ENCODE assay signal across 3 cellular contexts in genomic region chr18:65897292-65897691, GRCh38.
"Had no signal": no experiment of that assay in that cellular context is flagged by ENCODE, and none has a peak within 500 bp of the region (broad histone marks: within the 10 kb centered on the region; RNA-seq: fewer than 3 reads in every experiment).

No MANE protein-coding gene starts in this region.

- ATAC-seq: GM12878 had no signal

- DNase-seq: GDM1, GF-D8 had no signal
